ENCODE assay signal across 1 cellular context in genomic region chr1:161314201-161314981, GRCh38.
TF ChIP-seq lines count a peak whose summit lies in the region.

Gene SDHC, plus strand, starts transcription at chr1:161314381. Its CDS starts 25 bp downstream, at chr1:161314406.

TF ChIP-seq in HEK293, 187 proteins besides CTCF, POLR2A, EP300 and RAD21 (continued from another document and continues in another):
- no peak for TF ChIP-seq SCRT1 (tag by site-specific recombination; IDR thresholded peaks at IDR 0.05; ENCODE audit: borderline replicate concordance)
- TF ChIP-seq ZNF843 (tag by site-specific recombination; IDR thresholded peaks at IDR 0.05): peak; percentile 50
- no peak for TF ChIP-seq MYNN (tag by site-specific recombination; IDR thresholded peaks at IDR 0.05; ENCODE audit: borderline replicate concordance)
- peak; percentile 52; the same call in 1 of the 2 replicates for TF ChIP-seq ZNF777 (tag by site-specific recombination; IDR thresholded peaks at IDR 0.05; ENCODE audit: borderline replicate concordance)
- TF ChIP-seq ZXDB (tag by site-specific recombination; IDR thresholded peaks at IDR 0.05): peak; percentile 76
- no peak for TF ChIP-seq ZNF776 (tag by site-specific recombination; IDR thresholded peaks at IDR 0.05; ENCODE audit: borderline replicate concordance)
- peak; percentile 98 for TF ChIP-seq GLIS2 (tag by site-specific recombination; IDR thresholded peaks at IDR 0.05)
- peak; percentile 74; the same call in 1 of the 2 replicates for TF ChIP-seq ZNF24 (tag by site-specific recombination; IDR thresholded peaks at IDR 0.05)
- peak; percentile 43; the same call in 1 of the 2 replicates for TF ChIP-seq ZFP69B (tag by site-specific recombination; IDR thresholded peaks at IDR 0.05)
- peak; percentile 94 for TF ChIP-seq ZNF335 (tag by site-specific recombination; conservative IDR thresholded peaks at IDR 0.05)
- peak; percentile 49; the same call in 1 of the 2 replicates for TF ChIP-seq ZNF660 (tag by site-specific recombination; IDR thresholded peaks at IDR 0.05)
- TF ChIP-seq YY1 (tag by site-specific recombination; IDR thresholded peaks at IDR 0.05): peak; percentile 78
- TF ChIP-seq PATZ1 (tag by site-specific recombination; IDR thresholded peaks at IDR 0.05): peak; percentile 96
- peak; percentile 80; the same call in 1 of the 2 replicates for TF ChIP-seq KLF16 (tag by site-specific recombination; IDR thresholded peaks at IDR 0.05)
- no peak for TF ChIP-seq HIC1 (tag by site-specific recombination; IDR thresholded peaks at IDR 0.05)
- no peak for TF ChIP-seq ZNF266 (tag by site-specific recombination; IDR thresholded peaks at IDR 0.05; ENCODE audit: low read depth)
- peak; percentile 77 for TF ChIP-seq YY2 (tag by site-specific recombination; IDR thresholded peaks at IDR 0.05)
- peak; percentile 57; the same call in 1 of the 2 replicates for TF ChIP-seq ZBTB21 (tag by site-specific recombination; IDR thresholded peaks at IDR 0.05)
- TF ChIP-seq, protein P1, sequence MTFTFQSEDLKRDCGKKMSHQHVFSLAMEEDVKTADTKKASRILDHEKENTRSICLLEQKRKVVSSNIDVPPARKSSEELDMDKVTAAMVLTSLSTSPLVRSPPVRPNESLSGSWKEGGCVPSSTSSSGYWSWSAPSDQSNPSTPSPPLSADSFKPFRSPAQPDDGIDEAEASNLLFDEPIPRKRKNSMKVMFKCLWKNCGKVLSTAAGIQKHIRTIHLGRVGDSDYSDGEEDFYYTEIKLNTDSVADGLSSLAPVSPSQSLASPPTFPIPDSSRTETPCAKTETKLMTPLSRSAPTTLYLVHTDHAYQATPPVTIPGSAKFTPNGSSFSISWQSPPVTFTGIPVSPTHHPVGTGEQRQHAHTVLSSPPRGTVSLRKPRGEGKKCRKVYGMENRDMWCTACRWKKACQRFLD (tag by site-specific recombination; IDR thresholded peaks at IDR 0.05): no peak
- peak; percentile 90 for TF ChIP-seq ZBTB6 (tag by site-specific recombination; IDR thresholded peaks at IDR 0.05)
- TF ChIP-seq, protein P2, sequence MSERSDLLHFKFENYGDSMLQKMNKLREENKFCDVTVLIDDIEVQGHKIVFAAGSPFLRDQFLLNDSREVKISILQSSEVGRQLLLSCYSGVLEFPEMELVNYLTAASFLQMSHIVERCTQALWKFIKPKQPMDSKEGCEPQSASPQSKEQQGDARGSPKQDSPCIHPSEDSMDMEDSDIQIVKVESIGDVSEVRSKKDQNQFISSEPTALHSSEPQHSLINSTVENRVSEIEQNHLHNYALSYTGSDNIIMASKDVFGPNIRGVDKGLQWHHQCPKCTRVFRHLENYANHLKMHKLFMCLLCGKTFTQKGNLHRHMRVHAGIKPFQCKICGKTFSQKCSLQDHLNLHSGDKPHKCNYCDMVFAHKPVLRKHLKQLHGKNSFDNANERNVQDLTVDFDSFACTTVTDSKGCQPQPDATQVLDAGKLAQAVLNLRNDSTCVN (tag by site-specific recombination; optimal IDR thresholded peaks at IDR 0.05): peak; percentile 64
- no peak for TF ChIP-seq ZFP37 (tag by site-specific recombination; IDR thresholded peaks at IDR 0.05)
- 0 out of 2 replicates have a peak, but pooled peaks have one; percentile 30 for TF ChIP-seq PRDM4 (tag by site-specific recombination; IDR thresholded peaks at IDR 0.05)
- TF ChIP-seq ZBTB8A (tag by site-specific recombination; IDR thresholded peaks at IDR 0.05): 0 out of 2 replicates have a peak, but pooled peaks have one; percentile 40
- TF ChIP-seq ZNF423 (tag by site-specific recombination; IDR thresholded peaks at IDR 0.05): peak; percentile 77
- TF ChIP-seq GLIS1 (tag by site-specific recombination; IDR thresholded peaks at IDR 0.05): peak; percentile 90
- TF ChIP-seq ZSCAN30 (tag by site-specific recombination; IDR thresholded peaks at IDR 0.05): no peak
- TF ChIP-seq ZNF580 (tag by site-specific recombination; IDR thresholded peaks at IDR 0.05): 0 out of 2 replicates have a peak, but pooled peaks have one; percentile 46
- peak; percentile 62; the same call in 1 of the 2 replicates for TF ChIP-seq ZEB2 (tag by site-specific recombination; IDR thresholded peaks at IDR 0.05)
- no peak for TF ChIP-seq AEBP2 (tag by site-specific recombination; IDR thresholded peaks at IDR 0.05; ENCODE audit: borderline replicate concordance)
- no peak for TF ChIP-seq RBAK (tag by site-specific recombination; IDR thresholded peaks at IDR 0.05)
- TF ChIP-seq ZNF433 (tag by site-specific recombination; IDR thresholded peaks at IDR 0.05; ENCODE audit: low read depth): no peak
- no peak for TF ChIP-seq ZNF560 (tag by site-specific recombination; IDR thresholded peaks at IDR 0.05; ENCODE audit: borderline replicate concordance)
- TF ChIP-seq ZBTB10 (tag by site-specific recombination; IDR thresholded peaks at IDR 0.05): peak; percentile 75
- peak; percentile 55; the same call in 1 of the 2 replicates for TF ChIP-seq SP7 (tag by site-specific recombination; IDR thresholded peaks at IDR 0.05)
- no peak for TF ChIP-seq ZNF133 (tag by site-specific recombination; IDR thresholded peaks at IDR 0.05)
- TF ChIP-seq ZNF394 (tag by site-specific recombination; IDR thresholded peaks at IDR 0.05; ENCODE audit: borderline replicate concordance): peak; percentile 66; the same call in 1 of the 2 replicates
- TF ChIP-seq ZNF324 (tag by site-specific recombination; IDR thresholded peaks at IDR 0.05): 0 out of 2 replicates have a peak, but pooled peaks have one; percentile 46
- TF ChIP-seq ZNF174 (tag by site-specific recombination; IDR thresholded peaks at IDR 0.05): no peak
- no peak for TF ChIP-seq SALL2 (tag by site-specific recombination; IDR thresholded peaks at IDR 0.05; ENCODE audit: borderline replicate concordance)
- peak; percentile 70 for TF ChIP-seq SP3 (tag by site-specific recombination; IDR thresholded peaks at IDR 0.05)
- TF ChIP-seq SP2 (tag by site-specific recombination; IDR thresholded peaks at IDR 0.05): peak; percentile 80
